In the genomic region with DNA sequence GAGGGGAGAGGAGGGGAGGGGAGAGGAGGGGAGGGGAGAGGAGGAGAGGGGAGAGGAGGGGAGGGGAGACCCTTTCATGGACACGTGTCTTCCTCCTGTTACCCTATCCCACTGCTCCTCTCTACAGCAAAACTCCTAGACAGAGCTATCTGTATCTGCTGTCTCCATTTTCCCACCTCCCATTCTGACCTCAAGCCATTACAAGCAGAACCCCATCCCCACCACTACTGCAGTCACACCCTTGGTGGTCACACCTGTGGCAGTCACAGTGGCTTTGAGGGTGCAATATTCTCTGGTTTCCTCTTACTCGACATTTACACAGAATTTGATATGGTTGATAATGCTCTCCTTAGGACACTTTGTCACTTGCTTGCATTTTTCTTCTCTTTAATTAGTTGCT, we compare ENCODE assay signal across 1 cellular context.
A peak's percentile ranks its signal among the peaks of the same experiment; 100 is the strongest.
TF ChIP-seq lines count a peak whose summit lies in the region.

No MANE protein-coding gene starts in this region.

TF ChIP-seq in HepG2, 621 proteins besides CTCF, POLR2A, EP300 and RAD21 (continued from another document):
- TF ChIP-seq ZXDC (CRISPR knock-in tag; IDR thresholded peaks at IDR 0.05) (no peak), HNRNPK (IDR thresholded peaks at IDR 0.05; ENCODE audit: low read depth, low read length, poor library complexity, severe bottlenecking) (peak; percentile 85), MATR3 (CRISPR knock-in tag; IDR thresholded peaks at IDR 0.05) (no peak), ZC3H13 (CRISPR knock-in tag; IDR thresholded peaks at IDR 0.05) (no peak)
